ENCODE assay signal across 11 cellular contexts in genomic region chr22:17633217-17633997, GRCh38. TPM values are rescaled to one million over a fixed set of nuclear protein-coding genes. Genes with fewer than 3 reads are reported as not detected.
A peak's percentile ranks its signal among the peaks of the same experiment; 100 is the strongest.
DNase-seq lines count a peak whose midpoint lies in the region; ATAC-seq and TF ChIP-seq lines count a peak whose summit lies in the region.
"Had no signal": no experiment of that assay in that cellular context is flagged by ENCODE, and none has a peak within 500 bp of the region (broad histone marks: within the 10 kb centered on the region; RNA-seq: fewer than 3 reads in every experiment).

No MANE protein-coding gene starts in this region.

- in situ Hi-C loops in brain microvascular endothelial cell (cut with HindIII; ENCODE audit: low pct_ligation_motif_present, low sequenced_read_pairs) = no loop called here

- DNase-seq in AG08395 (ENCODE audit: low spot score) = peak; percentile 58
- peak; percentile 54 for DNase-seq in brain microvascular endothelial cell
- no peak for DNase-seq in left lung
- no peak for DNase-seq in immature natural killer cell
- no peak for DNase-seq in activated CD4-positive, alpha-beta T cell treated with anti-CD3 and anti-CD28 coated beads, Interleukin-2, amount 50 U/mL, for 1 hour
- no peak for DNase-seq in Kasumi-1 (lab: John Stamatoyannopoulos, UW)
- DNase-seq: DMS153, SJCRH30, small intestine had no signal

- H3K27ac ChIP-seq in HUES48 (ENCODE audit: low read depth, low read length) = peak overlapping the region; percentile 74
- H3K27ac ChIP-seq in brain microvascular endothelial cell = peak overlapping the region; percentile 64
- peak overlapping the region in 1 of 2 donors; percentile 68 for H3K27ac ChIP-seq in left lung
- H3K27ac ChIP-seq: SJCRH30 had no signal

- H3K27me3 ChIP-seq in HUES48 (ENCODE audit: control insufficient read depth, insufficient read depth, low read length) = no peaks in the 10 kb centered on the region
- no peaks in the 10 kb centered on the region for H3K27me3 ChIP-seq in brain microvascular endothelial cell (replicated peaks)
- no peaks in the 10 kb centered on the region for H3K27me3 ChIP-seq in left lung
- H3K27me3 ChIP-seq: SJCRH30 had no signal

- ATAC-seq in left lung (peak; percentile 23), GM21367 (IDR thresholded peaks at IDR 0.05; ENCODE audit: unreplicated experiment) (no peak)

- H3K9me3 Mint-ChIP-seq in immature natural killer cell = no peaks in the 10 kb centered on the region

- no peak for TF ChIP-seq CTCF in brain microvascular endothelial cell (IDR thresholded peaks at IDR 0.05; ENCODE audit: low read depth, low read length, missing control alignments)
- TF ChIP-seq CTCF in left lung (IDR thresholded peaks at IDR 0.05) = no peak

- no peaks in the 10 kb centered on the region for H3K36me3 Mint-ChIP-seq in immature natural killer cell

- peaks cover 8 to 14% (median 9%) of the 10 kb centered on the region in 3 donors for H3K27me3 Mint-ChIP-seq in immature natural killer cell (ENCODE audit: low read depth in 3 of 3)

- no peak overlapping the region for H3K9ac ChIP-seq in HUES48 (ENCODE audit: low read depth, low read length)

- H3K36me3 ChIP-seq in HUES48 (ENCODE audit: control insufficient read depth, insufficient read depth, low read length) (no peaks in the 10 kb centered on the region), brain microvascular endothelial cell (replicated peaks) (peaks cover under 1% of the 10 kb centered on the region), left lung (no peaks in the 10 kb centered on the region)
- H3K36me3 ChIP-seq: SJCRH30 had no signal

- H3K4me3 ChIP-seq in HUES48 (ENCODE audit: low read depth, low read length) (no peak overlapping the region), brain microvascular endothelial cell (ENCODE audit: low read depth, low read length) (no peak overlapping the region), left lung (no peak overlapping the region)
- H3K4me3 ChIP-seq: SJCRH30 had no signal

- H3K9me3 ChIP-seq in HUES48 (ENCODE audit: control insufficient read depth, insufficient read depth, low read length) (no peaks in the 10 kb centered on the region), left lung (no peaks in the 10 kb centered on the region)
- H3K9me3 ChIP-seq: SJCRH30 had no signal

- no peak overlapping the region for H3K27ac Mint-ChIP-seq in immature natural killer cell

- H3K4me1 Mint-ChIP-seq in immature natural killer cell = peaks cover 20 to 23% of the 10 kb centered on the region in 2 donors

- peaks cover 5% of the 10 kb centered on the region; the same call in 1 of the 2 replicates for H3K4me1 ChIP-seq in HUES48 (ENCODE audit: control insufficient read depth, insufficient read depth, low read length)
- peaks cover 0 to 23% of the 10 kb centered on the region in 2 donors for H3K4me1 ChIP-seq in left lung

- intact Hi-C loops in left lung (cut with DNase I) = no loop called here

- no peak overlapping the region for H3K4me3 Mint-ChIP-seq in immature natural killer cell

RNA-seq across cellular contexts. Expression of gene ATP6V1E1, which starts 4.9 kb away (rescaled TPM):
- 100 to 1,000 TPM; 140 TPM for total RNA-seq in left lung
- polyA plus RNA-seq in immature natural killer cell = 100 to 1,000 TPM; 128 to 163 (median 141) TPM

RNA-seq across cellular contexts. Expression of gene BCL2L13, which starts 5.2 kb away (rescaled TPM):
- total RNA-seq in left lung = 10 to 100 TPM; 37.8 to 38.9 TPM
- 10 to 100 TPM; 38.8 to 45.2 (median 38.9) TPM for polyA plus RNA-seq in immature natural killer cell

Comparison
In these comparisons a context has a peak if more than half of its experiments do, and no peak if none do; other contexts are left out.
1. DNase-seq: peak in AG08395 (single experiment) and brain microvascular endothelial cell (single experiment); none in left lung (0 of 2), immature natural killer cell (0 of 3), activated CD4-positive, alpha-beta T cell treated with anti-CD3 and anti-CD28 coated beads, Interleukin-2, amount 50 U/mL, for 1 hour (single experiment) and Kasumi-1 (0 of 2).